Comparison of ENCODE assay signal across 8 cellular contexts in the genomic region with DNA sequence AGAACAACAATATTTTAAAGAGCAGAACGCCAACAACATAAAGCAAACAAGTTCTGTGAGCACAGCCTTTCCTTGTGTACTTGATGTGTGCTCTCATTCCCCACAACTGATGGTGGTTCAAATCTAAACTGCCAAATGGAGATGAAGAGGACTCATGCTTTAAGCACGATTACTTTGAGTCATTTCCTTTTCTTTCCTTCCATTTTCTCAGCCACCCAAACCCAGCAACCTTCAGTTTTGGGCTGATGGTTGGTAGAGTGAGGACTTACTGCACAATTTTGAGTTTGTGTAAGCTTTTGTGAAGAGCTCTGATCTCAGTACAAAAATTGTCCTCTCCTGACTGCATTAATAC. TPM values are rescaled to one million over a fixed set of nuclear protein-coding genes. Genes with fewer than 3 reads are reported as not detected.
DNase-seq lines count a peak whose midpoint lies in the region; ATAC-seq, FAIRE-seq and TF ChIP-seq lines count a peak whose summit lies in the region.

No MANE protein-coding gene starts in this region.

- in situ Hi-C loops in KBM-7 (cut with MboI; ENCODE audit: low pct_unique_long_range_greater_than_20kb, low sequenced_read_pairs): no loop called here

- FAIRE-seq in astrocyte (lab: Jason Lieb, UNC): no peak

- peak overlapping the region; percentile 88 for H3K4me2 ChIP-seq in astrocyte (ENCODE audit: low read length)

- H3K79me2 ChIP-seq in astrocyte (ENCODE audit: insufficient read depth, low read length): peaks cover 64% of the 10 kb centered on the region

- peak overlapping the region; percentile 73 for H3K27ac ChIP-seq in astrocyte (ENCODE audit: low read depth, low read length)

- H2AFZ ChIP-seq in astrocyte (ENCODE audit: low read depth, low read length): peak overlapping the region; percentile 0

- no peaks in the 10 kb centered on the region for H3K9me3 ChIP-seq in astrocyte (ENCODE audit: insufficient read depth, low read depth, low read length)

- H3K4me3 ChIP-seq in astrocyte (ENCODE audit: insufficient read depth, low read depth, low read length): peak overlapping the region; percentile 64

- H3K9ac ChIP-seq in astrocyte (ENCODE audit: low read length): peak overlapping the region; percentile 84

- peaks cover 25% of the 10 kb centered on the region for H4K20me1 ChIP-seq in astrocyte (ENCODE audit: insufficient read depth, low read length)

- peaks cover 5% of the 10 kb centered on the region for H3K27me3 Mint-ChIP-seq in astrocyte (ENCODE audit: low read depth, unreplicated experiment)
- H3K27me3 Mint-ChIP-seq in naive B cell: no peaks in the 10 kb centered on the region

- peaks cover 8% of the 10 kb centered on the region for H3K4me1 Mint-ChIP-seq in astrocyte (ENCODE audit: low read depth, unreplicated experiment)
- H3K4me1 Mint-ChIP-seq in naive B cell: peaks cover 20 to 30% (median 22%) of the 10 kb centered on the region in 3 donors

- H3K27me3 ChIP-seq in astrocyte (ENCODE audit: insufficient read depth, low read length): no peaks in the 10 kb centered on the region

- no peaks in the 10 kb centered on the region for H3K36me3 Mint-ChIP-seq in astrocyte (ENCODE audit: low read depth, unreplicated experiment)
- H3K36me3 Mint-ChIP-seq in naive B cell: no peaks in the 10 kb centered on the region

- H3K36me3 ChIP-seq in astrocyte (ENCODE audit: insufficient read depth, low read length): no peaks in the 10 kb centered on the region

- ATAC-seq in naive B cell (ENCODE audit: low read depth in 2 of 2): no peak

- H3K9me3 Mint-ChIP-seq in astrocyte (ENCODE audit: unreplicated experiment) (peaks cover 2% of the 10 kb centered on the region), naive B cell (no peaks in the 10 kb centered on the region)

- DNase-seq in EL: peak; percentile 84
- DNase-seq in KBM-7: peak; percentile 26
- peak; percentile 78 for DNase-seq in astrocyte (ENCODE audit: low read depth)
- no peak for DNase-seq in naive B cell
- no peak for DNase-seq in LoVo (ENCODE audit: low spot score)
- no peak for DNase-seq in NCI-H2171 treated with DMSO at 0.1 percent for 48 hours (lab: John Stamatoyannopoulos, UW)
- no peak for DNase-seq in DMS 273 treated with DMSO at 0.1 percent for 48 hours (lab: John Stamatoyannopoulos, UW)
- DNase-seq in NCI-H2107 (lab: John Stamatoyannopoulos, UW): no peak

- H3K4me1 ChIP-seq in astrocyte (ENCODE audit: insufficient read depth, low read length): peaks cover 20% of the 10 kb centered on the region

- TF ChIP-seq CTCF in astrocyte (IDR thresholded peaks at IDR 0.05; ENCODE audit: insufficient read depth, low read depth, low read length): no peak

- peak overlapping the region; percentile 79 for H3K4me3 Mint-ChIP-seq in astrocyte (ENCODE audit: unreplicated experiment)
- peak overlapping the region in 5 of 8 donors; percentile 29 to 89 (median 82) for H3K4me3 Mint-ChIP-seq in naive B cell

- no peak overlapping the region for H3K27ac Mint-ChIP-seq in astrocyte (ENCODE audit: unreplicated experiment)
- H3K27ac Mint-ChIP-seq in naive B cell: peak overlapping the region in 4 of 6 donors; percentile 94 to 99 (median 96)

RNA-seq across cellular contexts. Expression of a gene that starts 1.7 kb away (rescaled TPM):
- 19.2 and 31.3 TPM in 2 replicates for total RNA-seq in astrocyte
- polyA plus RNA-seq in naive B cell (ENCODE audit: low read depth in 6 of 6): 10 to 100 TPM in 1 of 6 donors, 1 to 10 TPM in 5; 2.0 to 15.7 (median 5.3) TPM

RNA-seq across cellular contexts. Expression of a gene that starts 16.9 kb away (rescaled TPM):
- 53.1 and 60.3 TPM in 2 replicates for total RNA-seq in astrocyte
- 10 to 100 TPM in 4 of 6 donors, 1 to 10 TPM in 2; 2.9 to 15.1 (median 10.8) TPM for polyA plus RNA-seq in naive B cell (ENCODE audit: low read depth in 6 of 6)

Comparison
In these comparisons a context has a peak if more than half of its experiments do, and no peak if none do; other contexts are left out.
1. DNase-seq: peak in EL (single experiment), KBM-7 (single experiment) and astrocyte (single experiment); none in naive B cell (single experiment), LoVo (single experiment), NCI-H2171 treated with DMSO at 0.1 percent for 48 hours (single experiment), DMS 273 treated with DMSO at 0.1 percent for 48 hours (single experiment) and NCI-H2107 (single experiment).